Comparison of ENCODE assay signal across 8 cellular contexts in genomic region chr15:23877502-23878412, GRCh38.
DNase-seq lines count a peak whose midpoint lies in the region; ATAC-seq, FAIRE-seq and TF ChIP-seq lines count a peak whose summit lies in the region.

No MANE protein-coding gene starts in this region.

- no peak overlapping the region for H3K56ac ChIP-seq in mesendoderm (ENCODE audit: low read length)

- H3K4me1 ChIP-seq in NT2/D1 (ENCODE audit: insufficient read depth, insufficient read length) (no peaks in the 10 kb centered on the region), mesendoderm (ENCODE audit: control insufficient read depth, low read depth, low read length) (no peaks in the 10 kb centered on the region)

- peak; percentile 43 for DNase-seq in Ammon's horn (ENCODE audit: low spot score)
- peak; percentile 26 for DNase-seq in H54 (ENCODE audit: insufficient read length, low spot score)
- DNase-seq in NT2/D1 (ENCODE audit: low read depth, low spot score), result peak; percentile 69
- DNase-seq in ecto neural progenitor cell (ENCODE audit: low spot score), result peak; percentile 77
- peak; percentile 77 for DNase-seq in mesendoderm
- no peak for DNase-seq in foreskin melanocyte
- DNase-seq in glomerular visceral epithelial cell (ENCODE audit: extremely low spot score), result no peak

- H3K4me2 ChIP-seq in mesendoderm (ENCODE audit: low read length), result no peak overlapping the region

- H3K9ac ChIP-seq in NT2/D1 (ENCODE audit: insufficient read length, low read depth) (no peak overlapping the region), mesendoderm (ENCODE audit: low read length) (no peak overlapping the region)

- TF ChIP-seq POLR2A in H54 (IDR thresholded peaks at IDR 0.05; ENCODE audit: low read depth, low read length), result no peak

- no CpG with 5 or more reads among the region's 36 CpGs for WGBS in mesendoderm (ENCODE audit: extremely low coverage, insufficient coverage, low lambda C conversion rate)

- H3K36me3 ChIP-seq in NT2/D1 (ENCODE audit: insufficient read depth, insufficient read length, low read length) (no peaks in the 10 kb centered on the region), mesendoderm (ENCODE audit: control insufficient read depth, insufficient read depth, low read length) (no peaks in the 10 kb centered on the region)

- H4K8ac ChIP-seq in mesendoderm (ENCODE audit: low read depth, low read length), result no peak overlapping the region

- no peak overlapping the region for H3K18ac ChIP-seq in mesendoderm (ENCODE audit: low read length)

- H3K9me3 ChIP-seq in NT2/D1 (ENCODE audit: insufficient read depth, low read length), result no peaks in the 10 kb centered on the region

- no peak overlapping the region for H2BK120ac ChIP-seq in mesendoderm (ENCODE audit: low read depth, low read length)

- H3K79me2 ChIP-seq in mesendoderm (ENCODE audit: control insufficient read depth, insufficient read depth, low read length), result no peaks in the 10 kb centered on the region

- H3K4me3 ChIP-seq in NT2/D1 (ENCODE audit: insufficient read length, low read depth) (no peak overlapping the region), mesendoderm (ENCODE audit: low read length) (no peak overlapping the region)

- no peak overlapping the region for H3K4ac ChIP-seq in mesendoderm (ENCODE audit: low read depth, low read length)

- no peak for FAIRE-seq in H54 (lab: Jason Lieb, UNC)

- no peak overlapping the region for H4K5ac ChIP-seq in mesendoderm (ENCODE audit: low read length)

- H2BK15ac ChIP-seq in mesendoderm (replicated peaks; ENCODE audit: low read depth), result no peak overlapping the region

- H2BK5ac ChIP-seq in mesendoderm (ENCODE audit: low read length), result no peak overlapping the region

- H3K27me3 ChIP-seq in NT2/D1 (ENCODE audit: insufficient read depth, insufficient read length) (peaks cover 25% of the 10 kb centered on the region), mesendoderm (ENCODE audit: insufficient read depth, low read length, poor library complexity) (no peaks in the 10 kb centered on the region)

- H3K79me1 ChIP-seq in mesendoderm (ENCODE audit: low read length), result no peaks in the 10 kb centered on the region

- no peak overlapping the region for H3K23ac ChIP-seq in mesendoderm (ENCODE audit: low read length)

- no peak for ATAC-seq in HG02981 (IDR thresholded peaks at IDR 0.05; ENCODE audit: unreplicated experiment)

- H2AK5ac ChIP-seq in mesendoderm (ENCODE audit: low read length), result no peak overlapping the region

- no peak overlapping the region for H3K27ac ChIP-seq in mesendoderm (ENCODE audit: low read depth, low read length)

Comparison
In these comparisons a context has a peak if more than half of its experiments do, and no peak if none do; other contexts are left out.
1. DNase-seq: peak in Ammon's horn (single experiment), H54 (single experiment), NT2/D1 (single experiment), ecto neural progenitor cell (single experiment) and mesendoderm (single experiment); none in foreskin melanocyte (single experiment) and glomerular visceral epithelial cell (single experiment).